In genomic region chr9:100284247-100284646, GRCh38 we compare ENCODE assay signal across 17 cellular contexts.
A peak's percentile ranks its signal among the peaks of the same experiment; 100 is the strongest.
DNase-seq lines count a peak whose midpoint lies in the region; ATAC-seq and TF ChIP-seq lines count a peak whose summit lies in the region.
"Had no signal": no experiment of that assay in that cellular context is flagged by ENCODE, and none has a peak within 500 bp of the region (broad histone marks: within the 10 kb centered on the region; RNA-seq: fewer than 3 reads in every experiment).

No MANE protein-coding gene starts in this region.

- no peak overlapping the region for H4K12ac ChIP-seq in trophoblast cell (ENCODE audit: low read depth, low read length)

- H4K91ac ChIP-seq in trophoblast cell (ENCODE audit: low read depth, low read length): no peak overlapping the region

- no peak overlapping the region for H3K4ac ChIP-seq in trophoblast cell (ENCODE audit: low read depth, low read length)

- WGBS in trophoblast cell (ENCODE audit: extremely low coverage, insufficient coverage, insufficient read length): no CpG with 5 or more reads among the region's 7 CpGs

- no peak overlapping the region for H2BK120ac ChIP-seq in trophoblast cell (ENCODE audit: insufficient read depth, low read length, poor library complexity)

- no peak overlapping the region for H2AFZ ChIP-seq in trophoblast cell (ENCODE audit: insufficient read depth, low read length, poor library complexity)

- no peak overlapping the region for H2BK12ac ChIP-seq in trophoblast cell (ENCODE audit: low read length)

- no peak overlapping the region for H3K9ac ChIP-seq in trophoblast cell (ENCODE audit: low read length)
- H3K9ac ChIP-seq: BLaER1 treated with 17β-estradiol and CSF1 and Interleukin-3, amounts not matched to agents 10 nM and 100 nM had no signal

- no peaks in the 10 kb centered on the region for H3K27me3 ChIP-seq in trophoblast cell (ENCODE audit: insufficient read depth, low read length)
- H3K27me3 ChIP-seq: BLaER1 treated with 17β-estradiol and CSF1 and Interleukin-3, amounts not matched to agents 10 nM and 100 nM had no signal

- no peak overlapping the region for H3K4me3 ChIP-seq in trophoblast cell (ENCODE audit: low read depth, low read length)
- H3K4me3 ChIP-seq: A549; BLaER1 treated with 17β-estradiol and CSF1 and Interleukin-3, amounts not matched to agents 10 nM and 100 nM; GM12878 had no signal

- no peak overlapping the region for H3K14ac ChIP-seq in trophoblast cell (ENCODE audit: low read length)

- H3K9me3 ChIP-seq in trophoblast cell (ENCODE audit: insufficient read depth, low read depth, low read length): no peaks in the 10 kb centered on the region
- H3K9me3 ChIP-seq: Caco-2 had no signal

- H3K27ac ChIP-seq in VCaP (peak overlapping the region; percentile 78), trophoblast cell (ENCODE audit: low read depth, low read length) (no peak overlapping the region)
- H3K27ac ChIP-seq: 22Rv1; A549; BLaER1 treated with 17β-estradiol and CSF1 and Interleukin-3, amounts not matched to agents 10 nM and 100 nM; C4-2B had no signal

- no peak overlapping the region for H4K8ac ChIP-seq in trophoblast cell (ENCODE audit: low read depth, low read length)

- H3K79me1 ChIP-seq in trophoblast cell (ENCODE audit: low read length): no peaks in the 10 kb centered on the region

- DNase-seq in ELF-1 (ENCODE audit: low read depth, low spot score) (peak; percentile 10), trophoblast cell (no peak), anterior cingulate cortex (lab: John Stamatoyannopoulos, UW) (no peak)
- DNase-seq: AML-193; Caco-2; Calu3; CD4-positive, alpha-beta T cell; CD8-positive, alpha-beta T cell; DMS79 treated with DMSO at 0.1 percent for 48 hours; GDM1 had no signal

- H3K4me2 ChIP-seq in trophoblast cell (ENCODE audit: low read length): no peak overlapping the region
- H3K4me2 ChIP-seq: A549; BLaER1 treated with 17β-estradiol and CSF1 and Interleukin-3, amounts not matched to agents 10 nM and 100 nM had no signal

- no peak overlapping the region for H3K23ac ChIP-seq in trophoblast cell (ENCODE audit: low read length)

- no peak overlapping the region for H2BK5ac ChIP-seq in trophoblast cell (ENCODE audit: low read depth, low read length, poor library complexity)

- peak overlapping the region; percentile 45 for H3K18ac ChIP-seq in trophoblast cell (ENCODE audit: low read length)

- H2AK5ac ChIP-seq in trophoblast cell (ENCODE audit: low read length): no peak overlapping the region

- H3K36me3 ChIP-seq in trophoblast cell (ENCODE audit: control insufficient read depth in 1 of 2, insufficient read depth in 2 of 2, low read length in 2 of 2): peaks cover 0 to 10% of the 10 kb centered on the region in 2 experiments

- TF ChIP-seq CTCF in VCaP (conservative IDR thresholded peaks at IDR 0.05): no peak

- ATAC-seq in HG02852 (IDR thresholded peaks at IDR 0.05; ENCODE audit: unreplicated experiment): no peak
- ATAC-seq: A549; CD8-positive, alpha-beta T cell; GM12878 had no signal

- peaks cover 5 to 8% of the 10 kb centered on the region in 2 experiments for H3K4me1 ChIP-seq in trophoblast cell (ENCODE audit: control insufficient read depth in 1 of 2, insufficient read depth in 2 of 2, low read length in 2 of 2)
- H3K4me1 ChIP-seq: A549, Caco-2 had no signal

- no peaks in the 10 kb centered on the region for H3K79me2 ChIP-seq in trophoblast cell (ENCODE audit: control insufficient read depth, insufficient read depth, low read length, poor library complexity)
